Comparison of ENCODE assay signal across 8 cellular contexts in genomic region chr1:27322569-27323116, GRCh38. TPM values are rescaled to one million over a fixed set of nuclear protein-coding genes. Genes with fewer than 3 reads are reported as not detected.
DNase-seq lines count a peak whose midpoint lies in the region; TF ChIP-seq lines count a peak whose summit lies in the region.

No MANE protein-coding gene starts in this region.

- H3K4me3 ChIP-seq in AG10803 (ENCODE audit: low read length): peak overlapping the region; percentile 100
- peak overlapping the region; percentile 96 for H3K4me3 ChIP-seq in HUES48 (ENCODE audit: low read depth, low read length)
- peak overlapping the region; percentile 88 to 98 (median 88) for H3K4me3 ChIP-seq in mammary epithelial cell (replicated peaks in 1 of 3; ENCODE audit: insufficient read depth in 1 of 3, low read depth in 2 of 3, low read length in 3 of 3)
- peak overlapping the region; percentile 95 for H3K4me3 ChIP-seq in mucosa of stomach (ENCODE audit: low read length)

- H3K27me3 ChIP-seq in HUES48 (ENCODE audit: control insufficient read depth, insufficient read depth, low read length) (no peaks in the 10 kb centered on the region), mammary epithelial cell (ENCODE audit: insufficient read depth, low read length) (no peaks in the 10 kb centered on the region), mucosa of stomach (ENCODE audit: control insufficient read depth, insufficient read depth, low read length) (no peaks in the 10 kb centered on the region)

- intact Hi-C loops in mammary epithelial cell (cut with micrococcal nuclease): loop anchor here (5.0 kb wide), 1 partner anchor 45 kb away; the partner anchor contains the start of gene MAP3K6

- H2AFZ ChIP-seq in mammary epithelial cell (ENCODE audit: low read depth, low read length): peak overlapping the region; percentile 91

- DNase-seq in AG10803 (ENCODE audit: low read depth) (no peak), mammary epithelial cell (no peak), NCI-H1436 treated with DMSO at 0.1 percent for 48 hours (lab: John Stamatoyannopoulos, UW) (no peak), NCI-H510A treated with DMSO at 0.1 percent for 48 hours (lab: John Stamatoyannopoulos, UW) (no peak), NCI-H187 (lab: John Stamatoyannopoulos, UW) (no peak), LoVo (ENCODE audit: low spot score) (no peak)

- H3K27ac ChIP-seq in HUES48 (ENCODE audit: low read depth, low read length) (peak overlapping the region; percentile 93), mammary epithelial cell (ENCODE audit: insufficient read depth, low read depth, low read length) (peak overlapping the region; percentile 86)

- TF ChIP-seq CTCF in AG10803 (conservative IDR thresholded peaks at IDR 0.05; ENCODE audit: low read length) (no peak), mammary epithelial cell (conservative IDR thresholded peaks at IDR 0.05 in 1 of 2, IDR thresholded peaks at IDR 0.05 in 1 of 2; ENCODE audit: extremely low read depth in 1 of 2, insufficient read depth in 1 of 2, low read depth in 1 of 2, low read length in 2 of 2) (no peak)

- dilution Hi-C loops in mammary epithelial cell (cut with HindIII; ENCODE audit: low sequenced_read_pairs): no loop called here

- peaks cover 55% of the 10 kb centered on the region for H3K79me2 ChIP-seq in mammary epithelial cell (ENCODE audit: insufficient read depth, low read length)

- 0 out of 2 replicates have a peak, but pooled peaks cover 4% of the 10 kb centered on the region for H3K4me1 ChIP-seq in HUES48 (ENCODE audit: control insufficient read depth, insufficient read depth, low read length)
- H3K4me1 ChIP-seq in mammary epithelial cell (ENCODE audit: insufficient read depth, low read length): peaks cover 14% of the 10 kb centered on the region
- H3K4me1 ChIP-seq in mucosa of stomach (ENCODE audit: control insufficient read depth, insufficient read depth, low read length): peaks cover 10% of the 10 kb centered on the region

- in situ Hi-C loops in mammary epithelial cell (cut with MboI; ENCODE audit: low sequenced_read_pairs in 2 of 2): no loop called here

- H3K4me2 ChIP-seq in mammary epithelial cell (ENCODE audit: insufficient read depth, low read depth, low read length): peak overlapping the region; percentile 93

- H3K9ac ChIP-seq in HUES48 (ENCODE audit: low read depth, low read length) (peak overlapping the region; percentile 94), mammary epithelial cell (ENCODE audit: insufficient read depth, low read length) (peak overlapping the region; percentile 95), mucosa of stomach (ENCODE audit: low read length) (peak overlapping the region; percentile 97)

- H4K20me1 ChIP-seq in mammary epithelial cell (ENCODE audit: insufficient read depth, low read length): no peaks in the 10 kb centered on the region

- CTCF ChIA-PET in mammary epithelial cell (lab: Charles Lee; ENCODE audit: low non-redundant PET): interaction anchor here (0.7 kb wide), 1 partner anchor 22 kb away, joined by 5 read pairs; no protein-coding TSS in a partner anchor

- H3K36me3 ChIP-seq in HUES48 (ENCODE audit: control insufficient read depth, insufficient read depth, low read length): peaks cover 27% of the 10 kb centered on the region
- H3K36me3 ChIP-seq in mammary epithelial cell (ENCODE audit: insufficient read depth, low read length): peaks cover 7% of the 10 kb centered on the region
- no peaks in the 10 kb centered on the region for H3K36me3 ChIP-seq in mucosa of stomach (ENCODE audit: control insufficient read depth, insufficient read depth, low read length)

- TSS peak; percentile 52 for BruUV-seq in mammary epithelial cell (replicated peaks; lab: Mats Ljungman, UMichigan)

- WGBS in mammary epithelial cell (ENCODE audit: low coverage, missing lambda C conversion rate): 6% methylated on average over 7 of the region's 9 CpGs

- H3K9me3 ChIP-seq in HUES48 (ENCODE audit: control insufficient read depth, insufficient read depth, low read length) (no peaks in the 10 kb centered on the region), mammary epithelial cell (replicated peaks; ENCODE audit: insufficient read depth, low read length) (no peaks in the 10 kb centered on the region), mucosa of stomach (ENCODE audit: control insufficient read depth, low read length) (no peaks in the 10 kb centered on the region)

RNA-seq across cellular contexts. Expression of gene TMEM222, which starts 0.7 kb away (rescaled TPM):
- 10 to 100 TPM; 23.0 to 39.9 TPM for total RNA-seq in mammary epithelial cell
- polyA plus RNA-seq in mammary epithelial cell: 50.2 TPM
- 32.0 TPM for polyA minus RNA-seq in mammary epithelial cell

RNA-seq across cellular contexts. Expression of gene SYTL1, which starts 19.2 kb away (rescaled TPM):
- 10 to 100 TPM; 63.3 to 91.8 TPM for total RNA-seq in mammary epithelial cell
- polyA plus RNA-seq in mammary epithelial cell: 33.0 TPM
- 14.8 TPM for polyA minus RNA-seq in mammary epithelial cell

RNA-seq across cellular contexts. Expression of gene MAP3K6, which starts 44.1 kb away (rescaled TPM):
- 10 to 100 TPM; 38.8 to 46.1 TPM for total RNA-seq in mammary epithelial cell
- 22.5 TPM for polyA plus RNA-seq in mammary epithelial cell
- 20.7 TPM for polyA minus RNA-seq in mammary epithelial cell

RNA-seq across cellular contexts. Expression of gene FCN3, which starts 52.0 kb away (rescaled TPM):
- total RNA-seq in mammary epithelial cell: not detected
- polyA plus RNA-seq in mammary epithelial cell: not detected
- not detected for polyA minus RNA-seq in mammary epithelial cell
